In the genomic region with DNA sequence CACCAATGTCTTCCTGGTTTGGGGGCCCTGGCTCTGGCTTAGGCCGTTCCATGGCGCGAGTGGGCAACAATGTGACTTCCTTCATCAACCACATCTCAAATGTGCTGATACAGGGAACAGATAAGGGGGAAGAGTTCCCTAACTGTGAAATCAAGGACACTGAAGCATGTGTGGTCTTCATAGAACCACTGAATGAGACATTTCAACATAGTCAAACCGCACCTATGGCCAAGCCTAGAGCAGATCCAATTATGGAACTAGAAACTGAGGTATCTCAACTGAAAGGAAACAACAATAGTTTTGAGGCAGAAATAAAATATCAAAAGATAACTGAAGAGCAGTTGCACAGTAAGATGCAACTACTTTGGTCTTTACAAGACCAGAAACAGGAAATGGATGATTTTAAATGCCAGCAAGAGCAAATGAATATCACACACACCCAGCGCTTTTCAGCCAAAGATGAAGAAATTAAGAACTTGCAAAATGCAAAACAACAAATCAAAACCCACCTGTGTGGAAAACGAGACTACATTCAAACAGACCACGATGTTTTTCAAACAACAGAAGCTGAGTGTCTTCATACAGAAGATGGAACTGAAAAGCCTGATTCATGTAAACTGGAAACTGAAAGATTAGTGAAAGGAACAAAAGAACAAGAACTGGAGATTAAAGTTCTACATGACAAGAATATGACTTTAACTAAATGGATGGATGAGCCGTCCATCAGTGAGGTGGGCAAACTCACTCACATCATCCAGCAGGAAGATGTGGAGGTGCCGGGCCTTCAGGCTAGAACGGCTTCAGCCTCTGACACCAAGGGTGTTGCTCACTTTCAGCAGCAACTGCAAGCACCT, we compare ENCODE assay signal across 8 cellular contexts. TPM values are rescaled to one million over a fixed set of nuclear protein-coding genes. Genes with fewer than 3 reads are reported as not detected.
DNase-seq lines count a peak whose midpoint lies in the region; ATAC-seq and TF ChIP-seq lines count a peak whose summit lies in the region.

No MANE protein-coding gene starts in this region.

- peak; percentile 49 for ATAC-seq in HG03060 (IDR thresholded peaks at IDR 0.05; ENCODE audit: low read depth, unreplicated experiment)
- no peak for ATAC-seq in GM18520 (IDR thresholded peaks at IDR 0.05; ENCODE audit: unreplicated experiment)

- peaks cover 2% of the 10 kb centered on the region for H3K36me3 Mint-ChIP-seq in activated naive CD4-positive, alpha-beta T cell treated with anti-CD3 and anti-CD28 coated beads for 36 hours (ENCODE audit: low read depth)
- peaks cover 27% of the 10 kb centered on the region for H3K36me3 Mint-ChIP-seq in T-helper 2 cell treated with Interferon-gamma antibody and Interleukin-4, amounts not matched to agents 5 μg/mL and 100 μg/mL, for 36 hours (ENCODE audit: low read depth)
- H3K36me3 Mint-ChIP-seq in stimulated activated naive CD8-positive, alpha-beta T cell treated with anti-CD3 and anti-CD28 coated beads, Interleukin-15, Interleukin-2, amounts not matched to agents 100 ng/mL and 50 ng/mL, for 24 hours (ENCODE audit: low read depth): no peaks in the 10 kb centered on the region

- no peaks in the 10 kb centered on the region for H3K27me3 Mint-ChIP-seq in activated naive CD4-positive, alpha-beta T cell treated with anti-CD3 and anti-CD28 coated beads for 36 hours (ENCODE audit: low read depth)
- no peaks in the 10 kb centered on the region for H3K27me3 Mint-ChIP-seq in T-helper 2 cell treated with Interferon-gamma antibody and Interleukin-4, amounts not matched to agents 5 μg/mL and 100 μg/mL, for 36 hours (ENCODE audit: low read depth)
- H3K27me3 Mint-ChIP-seq in stimulated activated naive CD8-positive, alpha-beta T cell treated with anti-CD3 and anti-CD28 coated beads, Interleukin-15, Interleukin-2, amounts not matched to agents 100 ng/mL and 50 ng/mL, for 24 hours: no peaks in the 10 kb centered on the region

- H3K4me3 Mint-ChIP-seq in activated naive CD4-positive, alpha-beta T cell treated with anti-CD3 and anti-CD28 coated beads for 36 hours: peak overlapping the region; percentile 53
- peak overlapping the region; percentile 58 for H3K4me3 Mint-ChIP-seq in T-helper 2 cell treated with Interferon-gamma antibody and Interleukin-4, amounts not matched to agents 5 μg/mL and 100 μg/mL, for 36 hours
- H3K4me3 Mint-ChIP-seq in stimulated activated naive CD8-positive, alpha-beta T cell treated with anti-CD3 and anti-CD28 coated beads, Interleukin-15, Interleukin-2, amounts not matched to agents 100 ng/mL and 50 ng/mL, for 24 hours: peak overlapping the region; percentile 47

- no peaks in the 10 kb centered on the region for H3K36me3 ChIP-seq in smooth muscle cell (ENCODE audit: low read depth)
- no peaks in the 10 kb centered on the region for H3K36me3 ChIP-seq in colonic mucosa

- H3K79me2 ChIP-seq in smooth muscle cell (ENCODE audit: low read depth): no peaks in the 10 kb centered on the region

- H3K4me1 Mint-ChIP-seq in activated naive CD4-positive, alpha-beta T cell treated with anti-CD3 and anti-CD28 coated beads for 36 hours (ENCODE audit: low read depth): peaks cover 37% of the 10 kb centered on the region
- peaks cover 34% of the 10 kb centered on the region for H3K4me1 Mint-ChIP-seq in T-helper 2 cell treated with Interferon-gamma antibody and Interleukin-4, amounts not matched to agents 5 μg/mL and 100 μg/mL, for 36 hours (ENCODE audit: low read depth)
- peaks cover 34% of the 10 kb centered on the region for H3K4me1 Mint-ChIP-seq in stimulated activated naive CD8-positive, alpha-beta T cell treated with anti-CD3 and anti-CD28 coated beads, Interleukin-15, Interleukin-2, amounts not matched to agents 100 ng/mL and 50 ng/mL, for 24 hours (ENCODE audit: low read depth)

- H3K4me3 ChIP-seq in smooth muscle cell: no peak overlapping the region
- H3K4me3 ChIP-seq in colonic mucosa: no peak overlapping the region

- 89% methylated on average over 10 of the region's 10 CpGs for WGBS in smooth muscle cell (ENCODE audit: low lambda C conversion rate)

- H3K27ac Mint-ChIP-seq in activated naive CD4-positive, alpha-beta T cell treated with anti-CD3 and anti-CD28 coated beads for 36 hours: peak overlapping the region; percentile 78
- H3K27ac Mint-ChIP-seq in T-helper 2 cell treated with Interferon-gamma antibody and Interleukin-4, amounts not matched to agents 5 μg/mL and 100 μg/mL, for 36 hours: peak overlapping the region; percentile 95
- peak overlapping the region; percentile 83 for H3K27ac Mint-ChIP-seq in stimulated activated naive CD8-positive, alpha-beta T cell treated with anti-CD3 and anti-CD28 coated beads, Interleukin-15, Interleukin-2, amounts not matched to agents 100 ng/mL and 50 ng/mL, for 24 hours

- H3K9me3 Mint-ChIP-seq in activated naive CD4-positive, alpha-beta T cell treated with anti-CD3 and anti-CD28 coated beads for 36 hours: no peaks in the 10 kb centered on the region
- no peaks in the 10 kb centered on the region for H3K9me3 Mint-ChIP-seq in T-helper 2 cell treated with Interferon-gamma antibody and Interleukin-4, amounts not matched to agents 5 μg/mL and 100 μg/mL, for 36 hours
- H3K9me3 Mint-ChIP-seq in stimulated activated naive CD8-positive, alpha-beta T cell treated with anti-CD3 and anti-CD28 coated beads, Interleukin-15, Interleukin-2, amounts not matched to agents 100 ng/mL and 50 ng/mL, for 24 hours: no peaks in the 10 kb centered on the region

- intact Hi-C loops in activated naive CD4-positive, alpha-beta T cell treated with anti-CD3 and anti-CD28 coated beads for 36 hours (cut with micrococcal nuclease): loop anchor here (1.0 to 2.0 kb wide), 6 partner anchors 13 to 63 kb away; a partner anchor contains a TSS
- intact Hi-C loops in colonic mucosa (cut with DNase I): no loop called here

- H2AFZ ChIP-seq in smooth muscle cell (ENCODE audit: low read depth): no peak overlapping the region

- H3K27ac ChIP-seq in smooth muscle cell (ENCODE audit: low read depth) (no peak overlapping the region), colonic mucosa (no peak overlapping the region)

- H3K27me3 ChIP-seq in smooth muscle cell (ENCODE audit: low read depth) (peaks cover 64% of the 10 kb centered on the region), colonic mucosa (no peaks in the 10 kb centered on the region)

- no peak for TF ChIP-seq CTCF in smooth muscle cell (IDR thresholded peaks at IDR 0.05; ENCODE audit: borderline replicate concordance, insufficient read depth, poor library complexity, severe bottlenecking)
- no peak for TF ChIP-seq CTCF in colonic mucosa (IDR thresholded peaks at IDR 0.05)

- CTCF ChIA-PET in activated naive CD4-positive, alpha-beta T cell treated with anti-CD3 and anti-CD28 coated beads for 36 hours (lab: Charles Lee): interaction anchor here (0.5 to 1.4 kb wide), 3 partner anchors 13 to 103 kb away, joined by 3 to 6 read pairs (median 5); no protein-coding TSS in a partner anchor

- DNase-seq in activated naive CD4-positive, alpha-beta T cell treated with anti-CD3 and anti-CD28 coated beads for 36 hours: peak; percentile 49
- no peak for DNase-seq in activated naive CD4-positive, alpha-beta T cell (lab: John Stamatoyannopoulos, UW)
- peak; percentile 46 for DNase-seq in T-helper 2 cell treated with Interferon-gamma antibody and Interleukin-4, amounts not matched to agents 5 μg/mL and 100 μg/mL, for 36 hours (ENCODE audit: low spot score)
- no peak for DNase-seq in smooth muscle cell (lab: John Stamatoyannopoulos, UW; ENCODE audit: unreplicated experiment)
- no peak for DNase-seq in colonic mucosa

- no peak overlapping the region for H3K4me2 ChIP-seq in smooth muscle cell

- no peaks in the 10 kb centered on the region for H4K20me1 ChIP-seq in smooth muscle cell (ENCODE audit: low read depth)

- H3K9me3 ChIP-seq in smooth muscle cell (replicated peaks; ENCODE audit: low read depth) (no peaks in the 10 kb centered on the region), colonic mucosa (no peaks in the 10 kb centered on the region)

- no peaks in the 10 kb centered on the region for H3F3A ChIP-seq in smooth muscle cell (ENCODE audit: low read depth)

- H3K9ac ChIP-seq in smooth muscle cell (ENCODE audit: low read depth): no peak overlapping the region
- H3K9ac ChIP-seq in colonic mucosa (ENCODE audit: low read depth in 2 of 2, low read length in 2 of 2): no peak overlapping the region

- no peaks in the 10 kb centered on the region for H3K4me1 ChIP-seq in smooth muscle cell (ENCODE audit: low read depth)
- peaks cover 4% of the 10 kb centered on the region for H3K4me1 ChIP-seq in colonic mucosa

RNA-seq across cellular contexts. Expression of a gene that starts 18.1 kb away (rescaled TPM):
- total RNA-seq in activated naive CD4-positive, alpha-beta T cell treated with anti-CD3 and anti-CD28 coated beads for 36 hours: 10 to 100 TPM; 34.7 to 35.3 TPM
- 29.5 and 57.6 TPM in 2 replicates for total RNA-seq in smooth muscle cell
- 45.3 and 52.5 TPM in 2 replicates for polyA plus RNA-seq in smooth muscle cell
- total RNA-seq in colonic mucosa: 10 to 100 TPM; 46.9 to 47.6 TPM

Comparison
In these comparisons a context has a peak if more than half of its experiments do, and no peak if none do; other contexts are left out.
1. DNase-seq: peak in activated naive CD4-positive, alpha-beta T cell treated with anti-CD3 and anti-CD28 coated beads for 36 hours (single experiment) and T-helper 2 cell treated with Interferon-gamma antibody and Interleukin-4, amounts not matched to agents 5 μg/mL and 100 μg/mL, for 36 hours (single experiment); none in activated naive CD4-positive, alpha-beta T cell (0 of 4), smooth muscle cell (single experiment) and colonic mucosa (single experiment).
2. Peak in every context shown above with its lines, with median percentiles within 50 percentile points of each other: H3K27ac Mint-ChIP-seq and H3K4me3 Mint-ChIP-seq.